1 cellular context compared by ENCODE assay signal in the genomic region with DNA sequence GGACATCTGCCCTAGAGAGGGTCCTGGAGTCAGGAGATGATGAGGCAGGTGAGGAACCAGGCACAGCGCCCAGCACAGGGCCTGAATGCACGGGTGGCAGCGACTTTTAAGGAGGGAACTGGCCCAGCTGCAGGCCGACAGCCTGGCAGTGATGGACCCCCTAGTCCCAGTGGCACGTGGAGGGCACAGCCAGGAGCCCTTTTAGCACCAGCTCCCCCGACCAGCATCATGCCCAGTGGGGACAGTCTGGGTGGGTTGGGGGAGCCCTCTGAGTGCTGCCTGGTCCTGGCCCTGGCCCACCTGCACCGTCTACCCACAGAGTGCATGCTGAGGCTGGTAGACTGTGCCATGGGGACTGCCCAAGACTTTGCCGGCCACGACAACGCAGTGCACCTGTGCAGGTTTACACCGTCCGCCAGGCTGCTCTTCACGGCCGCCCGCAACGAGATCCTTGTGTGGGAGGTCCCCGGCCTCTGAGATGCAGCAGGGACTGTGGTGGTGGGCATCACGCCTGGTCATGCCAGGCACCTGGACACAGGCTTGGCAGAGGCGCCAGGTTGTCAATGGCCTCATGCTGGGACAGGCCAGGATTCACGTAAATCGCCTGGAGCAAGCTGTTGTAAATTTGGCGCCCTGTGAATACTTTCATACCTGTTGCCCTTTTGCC.
TF ChIP-seq lines count a peak whose summit lies in the region.

No MANE protein-coding gene starts in this region.

TF ChIP-seq in GM23338, 12 proteins besides CTCF, POLR2A, EP300 and RAD21:
- TF ChIP-seq EZH2phosphoT487 (IDR thresholded peaks at IDR 0.05; ENCODE audit: unreplicated experiment) (no peak), ZNF331 (CRISPR knock-in tag; IDR thresholded peaks at IDR 0.05; ENCODE audit: low read depth) (no peak), POLR2AphosphoS5 (IDR thresholded peaks at IDR 0.05; ENCODE audit: low read depth) (no peak), JUNB (IDR thresholded peaks at IDR 0.05; ENCODE audit: unreplicated experiment) (no peak)
- TF ChIP-seq, protein P1, sequence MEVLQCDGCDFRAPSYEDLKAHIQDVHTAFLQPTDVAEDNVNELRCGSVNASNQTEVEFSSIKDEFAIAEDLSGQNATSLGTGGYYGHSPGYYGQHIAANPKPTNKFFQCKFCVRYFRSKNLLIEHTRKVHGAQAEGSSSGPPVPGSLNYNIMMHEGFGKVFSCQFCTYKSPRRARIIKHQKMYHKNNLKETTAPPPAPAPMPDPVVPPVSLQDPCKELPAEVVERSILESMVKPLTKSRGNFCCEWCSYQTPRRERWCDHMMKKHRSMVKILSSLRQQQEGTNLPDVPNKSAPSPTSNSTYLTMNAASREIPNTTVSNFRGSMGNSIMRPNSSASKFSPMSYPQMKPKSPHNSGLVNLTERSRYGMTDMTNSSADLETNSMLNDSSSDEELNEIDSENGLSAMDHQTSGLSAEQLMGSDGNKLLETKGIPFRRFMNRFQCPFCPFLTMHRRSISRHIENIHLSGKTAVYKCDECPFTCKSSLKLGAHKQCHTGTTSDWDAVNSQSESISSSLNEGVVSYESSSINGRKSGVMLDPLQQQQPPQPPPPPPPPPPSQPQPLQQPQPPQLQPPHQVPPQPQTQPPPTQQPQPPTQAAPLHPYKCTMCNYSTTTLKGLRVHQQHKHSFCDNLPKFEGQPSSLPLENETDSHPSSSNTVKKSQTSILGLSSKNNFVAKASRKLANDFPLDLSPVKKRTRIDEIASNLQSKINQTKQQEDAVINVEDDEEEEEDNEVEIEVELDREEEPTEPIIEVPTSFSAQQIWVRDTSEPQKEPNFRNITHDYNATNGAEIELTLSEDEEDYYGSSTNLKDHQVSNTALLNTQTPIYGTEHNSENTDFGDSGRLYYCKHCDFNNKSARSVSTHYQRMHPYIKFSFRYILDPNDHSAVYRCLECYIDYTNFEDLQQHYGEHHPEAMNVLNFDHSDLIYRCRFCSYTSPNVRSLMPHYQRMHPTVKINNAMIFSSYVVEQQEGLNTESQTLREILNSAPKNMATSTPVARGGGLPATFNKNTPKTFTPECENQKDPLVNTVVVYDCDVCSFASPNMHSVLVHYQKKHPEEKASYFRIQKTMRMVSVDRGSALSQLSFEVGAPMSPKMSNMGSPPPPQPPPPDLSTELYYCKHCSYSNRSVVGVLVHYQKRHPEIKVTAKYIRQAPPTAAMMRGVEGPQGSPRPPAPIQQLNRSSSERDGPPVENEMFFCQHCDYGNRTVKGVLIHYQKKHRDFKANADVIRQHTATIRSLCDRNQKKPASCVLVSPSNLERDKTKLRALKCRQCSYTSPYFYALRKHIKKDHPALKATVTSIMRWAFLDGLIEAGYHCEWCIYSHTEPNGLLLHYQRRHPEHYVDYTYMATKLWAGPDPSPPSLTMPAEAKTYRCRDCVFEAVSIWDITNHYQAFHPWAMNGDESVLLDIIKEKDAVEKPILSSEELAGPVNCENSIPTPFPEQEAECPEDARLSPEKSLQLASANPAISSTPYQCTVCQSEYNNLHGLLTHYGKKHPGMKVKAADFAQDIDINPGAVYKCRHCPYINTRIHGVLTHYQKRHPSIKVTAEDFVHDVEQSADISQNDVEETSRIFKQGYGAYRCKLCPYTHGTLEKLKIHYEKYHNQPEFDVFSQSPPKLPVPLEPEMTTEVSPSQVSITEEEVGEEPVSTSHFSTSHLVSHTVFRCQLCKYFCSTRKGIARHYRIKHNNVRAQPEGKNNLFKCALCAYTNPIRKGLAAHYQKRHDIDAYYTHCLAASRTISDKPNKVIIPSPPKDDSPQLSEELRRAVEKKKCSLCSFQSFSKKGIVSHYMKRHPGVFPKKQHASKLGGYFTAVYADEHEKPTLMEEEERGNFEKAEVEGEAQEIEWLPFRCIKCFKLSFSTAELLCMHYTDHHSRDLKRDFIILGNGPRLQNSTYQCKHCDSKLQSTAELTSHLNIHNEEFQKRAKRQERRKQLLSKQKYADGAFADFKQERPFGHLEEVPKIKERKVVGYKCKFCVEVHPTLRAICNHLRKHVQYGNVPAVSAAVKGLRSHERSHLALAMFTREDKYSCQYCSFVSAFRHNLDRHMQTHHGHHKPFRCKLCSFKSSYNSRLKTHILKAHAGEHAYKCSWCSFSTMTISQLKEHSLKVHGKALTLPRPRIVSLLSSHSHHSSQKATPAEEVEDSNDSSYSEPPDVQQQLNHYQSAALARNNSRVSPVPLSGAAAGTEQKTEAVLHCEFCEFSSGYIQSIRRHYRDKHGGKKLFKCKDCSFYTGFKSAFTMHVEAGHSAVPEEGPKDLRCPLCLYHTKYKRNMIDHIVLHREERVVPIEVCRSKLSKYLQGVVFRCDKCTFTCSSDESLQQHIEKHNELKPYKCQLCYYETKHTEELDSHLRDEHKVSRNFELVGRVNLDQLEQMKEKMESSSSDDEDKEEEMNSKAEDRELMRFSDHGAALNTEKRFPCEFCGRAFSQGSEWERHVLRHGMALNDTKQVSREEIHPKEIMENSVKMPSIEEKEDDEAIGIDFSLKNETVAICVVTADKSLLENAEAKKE (CRISPR knock-in tag; IDR thresholded peaks at IDR 0.05) = no peak
